In genomic region chr17:27640790-27641189, GRCh38 we compare ENCODE assay signal across 37 cellular contexts.
"Had no signal": no experiment of that assay in that cellular context is flagged by ENCODE, and none has a peak within 500 bp of the region (broad histone marks: within the 10 kb centered on the region; RNA-seq: fewer than 3 reads in every experiment).

No MANE protein-coding gene starts in this region.

- H3K4me3 Mint-ChIP-seq: activated B cell treated with CpG ODN at 0.5 μM for 24 hours; activated CD4-positive, alpha-beta memory T cell treated with anti-CD3 and anti-CD28 coated beads for 36 hours; activated CD4-positive, alpha-beta T cell treated with anti-CD3 and anti-CD28 coated beads, Interleukin-2, amount 10 ng/mL, durations not matched to agents 24 days and 14 days; activated CD8-positive, alpha-beta T cell treated with anti-CD3 and anti-CD28 coated beads for 36 hours; activated naive CD4-positive, alpha-beta T cell treated with anti-CD3 and anti-CD28 coated beads for 36 hours; activated naive CD8-positive, alpha-beta T cell treated with anti-CD3 and anti-CD28 coated beads for 36 hours; activated T-helper 1 cell treated with anti-CD3 and anti-CD28 coated beads, Interleukin-12 subunit alpha, Interleukin-12 subunit beta, Interleukin-2, Interleukin-4 antibody, amounts not matched to agents 30 ng/mL and 10 ng/mL and 1 ng/mL, durations not matched to agents 14 hours and 24 hours and 36 hours; activated T-helper 17 cell treated with anti-CD3 and anti-CD28 coated beads, Interleukin-2, amount 50 U/mL, for 72 hours; brain; central memory CD8-positive, alpha-beta T cell; T-helper 1 cell treated with Interleukin-12 subunit alpha and Interleukin-12 subunit beta and Interleukin-4 antibody, amounts not matched to agents 30 μg/mL and 1 μg/mL, for 36 hours; T-helper 2 cell treated with Interferon-gamma antibody and Interleukin-4, amounts not matched to agents 5 μg/mL and 100 μg/mL, for 36 hours had no signal

- FAIRE-seq: bronchial epithelial cell, TTC549 had no signal

- H3K27ac ChIP-seq: adrenal gland, ascending aorta, cardiac muscle cell, VCaP had no signal

- H3K27me3 ChIP-seq: adrenal gland, ascending aorta, cardiac muscle cell had no signal

- H3K4me1 ChIP-seq: adrenal gland had no signal

- H3K27me3 Mint-ChIP-seq: activated B cell treated with CpG ODN at 0.5 μM for 24 hours; activated CD4-positive, alpha-beta memory T cell treated with anti-CD3 and anti-CD28 coated beads for 36 hours; activated CD4-positive, alpha-beta T cell treated with anti-CD3 and anti-CD28 coated beads, Interleukin-2, amount 10 ng/mL, durations not matched to agents 24 days and 14 days; activated CD8-positive, alpha-beta T cell treated with anti-CD3 and anti-CD28 coated beads for 36 hours; activated naive CD8-positive, alpha-beta T cell treated with anti-CD3 and anti-CD28 coated beads for 36 hours; activated T-helper 17 cell treated with anti-CD3 and anti-CD28 coated beads, Interleukin-2, amount 50 U/mL, for 72 hours; brain; central memory CD8-positive, alpha-beta T cell had no signal

- H3K27ac Mint-ChIP-seq: activated B cell treated with CpG ODN at 0.5 μM for 24 hours; activated CD4-positive, alpha-beta memory T cell treated with anti-CD3 and anti-CD28 coated beads for 36 hours; activated CD4-positive, alpha-beta T cell treated with anti-CD3 and anti-CD28 coated beads, Interleukin-2, amount 10 ng/mL, durations not matched to agents 24 days and 14 days; activated CD8-positive, alpha-beta T cell treated with anti-CD3 and anti-CD28 coated beads for 36 hours; activated naive CD4-positive, alpha-beta T cell treated with anti-CD3 and anti-CD28 coated beads for 36 hours; activated naive CD8-positive, alpha-beta T cell treated with anti-CD3 and anti-CD28 coated beads for 36 hours; activated T-helper 1 cell treated with anti-CD3 and anti-CD28 coated beads, Interleukin-12 subunit alpha, Interleukin-12 subunit beta, Interleukin-2, Interleukin-4 antibody, amounts not matched to agents 30 ng/mL and 10 ng/mL and 1 ng/mL, durations not matched to agents 14 hours and 24 hours and 36 hours; activated T-helper 17 cell treated with anti-CD3 and anti-CD28 coated beads, Interleukin-2, amount 50 U/mL, for 72 hours; brain; T-helper 2 cell treated with Interferon-gamma antibody and Interleukin-4, amounts not matched to agents 5 μg/mL and 100 μg/mL, for 36 hours had no signal

- H3K36me3 Mint-ChIP-seq: activated naive CD4-positive, alpha-beta T cell treated with anti-CD3 and anti-CD28 coated beads, Interleukin-2, amount 50 U/mL, for 72 hours; activated naive CD8-positive, alpha-beta T cell treated with anti-CD3 and anti-CD28 coated beads for 36 hours; brain had no signal

- ATAC-seq: activated CD8-positive, alpha-beta T cell treated with anti-CD3 and anti-CD28 coated beads for 36 hours; activated naive CD4-positive, alpha-beta T cell treated with anti-CD3 and anti-CD28 coated beads, Interleukin-2, amount 50 U/mL, for 72 hours; activated T-helper 17 cell treated with anti-CD3 and anti-CD28 coated beads, Interleukin-2, amount 50 U/mL, for 72 hours had no signal

- H3K4me3 ChIP-seq: adrenal gland, ascending aorta, cardiac muscle cell had no signal

- H3K9me3 ChIP-seq: adrenal gland, ascending aorta had no signal

- H3K9me3 Mint-ChIP-seq: activated B cell treated with CpG ODN at 0.5 μM for 24 hours; activated CD4-positive, alpha-beta memory T cell treated with anti-CD3 and anti-CD28 coated beads for 36 hours; activated CD4-positive, alpha-beta T cell treated with anti-CD3 and anti-CD28 coated beads, Interleukin-2, amount 10 ng/mL, durations not matched to agents 24 days and 14 days; activated CD8-positive, alpha-beta T cell treated with anti-CD3 and anti-CD28 coated beads for 36 hours; activated naive CD4-positive, alpha-beta T cell treated with anti-CD3 and anti-CD28 coated beads for 36 hours; activated naive CD4-positive, alpha-beta T cell treated with anti-CD3 and anti-CD28 coated beads, Interleukin-2, amount 50 U/mL, for 72 hours; activated naive CD8-positive, alpha-beta T cell treated with anti-CD3 and anti-CD28 coated beads for 36 hours; activated T-helper 1 cell treated with anti-CD3 and anti-CD28 coated beads, Interleukin-12 subunit alpha, Interleukin-12 subunit beta, Interleukin-2, Interleukin-4 antibody, amounts not matched to agents 30 ng/mL and 10 ng/mL and 1 ng/mL, durations not matched to agents 14 hours and 24 hours and 36 hours; activated T-helper 17 cell treated with anti-CD3 and anti-CD28 coated beads, Interleukin-2, amount 50 U/mL, for 72 hours; brain; central memory CD8-positive, alpha-beta T cell; T-helper 1 cell treated with Interleukin-12 subunit alpha and Interleukin-12 subunit beta and Interleukin-4 antibody, amounts not matched to agents 30 μg/mL and 1 μg/mL, for 36 hours; T-helper 2 cell treated with Interferon-gamma antibody and Interleukin-4, amounts not matched to agents 5 μg/mL and 100 μg/mL, for 36 hours had no signal

- H3K36me3 ChIP-seq: adrenal gland, cardiac muscle cell had no signal

- H3K4me1 Mint-ChIP-seq: activated naive CD8-positive, alpha-beta T cell treated with anti-CD3 and anti-CD28 coated beads for 36 hours; brain had no signal

- DNase-seq: activated B cell treated with CpG ODN at 0.5 μM for 24 hours; activated CD4-positive, alpha-beta memory T cell treated with anti-CD3 and anti-CD28 coated beads for 36 hours; activated CD4-positive, alpha-beta T cell treated with anti-CD3 and anti-CD28 coated beads for 4 hours; activated CD4-positive, alpha-beta T cell treated with anti-CD3 and anti-CD28 coated beads, Interleukin-2, amount 10 ng/mL, durations not matched to agents 24 days and 14 days; activated CD4-positive, alpha-beta T cell treated with anti-CD3 and anti-CD28 coated beads, Interleukin-2, amount 50 U/mL, for 1 hour; activated CD4-positive, alpha-beta T cell treated with anti-CD3 and anti-CD28 coated beads, Interleukin-2, amount 50 U/mL, for 4 hours; activated CD4-positive, CD25-positive, alpha-beta regulatory T cell treated with anti-CD3 and anti-CD28 coated beads, Interleukin-2, amount 50 U/mL, for 72 hours; activated CD8-positive, alpha-beta memory T cell treated with anti-CD3 and anti-CD28 coated beads, Interleukin-2, amount 50 U/mL, for 4 hours; activated CD8-positive, alpha-beta T cell treated with anti-CD3 and anti-CD28 coated beads for 36 hours; activated effector memory CD4-positive, alpha-beta T cell treated with anti-CD3 and anti-CD28 coated beads, Interleukin-2, amount 50 U/mL, for 16 hours; activated gamma-delta T cell treated with Interleukin-2 at 50 U/mL for 16 hours; activated naive CD4-positive, alpha-beta T cell; activated naive CD4-positive, alpha-beta T cell treated with anti-CD3 and anti-CD28 coated beads for 36 hours; activated naive CD4-positive, alpha-beta T cell treated with anti-CD3 and anti-CD28 coated beads, Interleukin-2, amount 50 U/mL, for 16 hours; activated naive CD8-positive, alpha-beta T cell treated with anti-CD3 and anti-CD28 coated beads for 36 hours; activated T-cell treated with anti-CD3 and anti-CD28 coated beads for 4 hours; activated T-cell treated with anti-CD3 and anti-CD28 coated beads, Interleukin-2, amount 50 U/mL, for 1 hour; activated T-cell treated with anti-CD3 and anti-CD28 coated beads, Interleukin-2, amount 50 U/mL, for 48 hours; adrenal gland; amniotic stem cell; caudate nucleus; cerebellar nuclear complex; T-helper 1 cell; T-helper 2 cell; T-helper 9 cell had no signal
